1 cellular context compared by ENCODE assay signal in the genomic region with DNA sequence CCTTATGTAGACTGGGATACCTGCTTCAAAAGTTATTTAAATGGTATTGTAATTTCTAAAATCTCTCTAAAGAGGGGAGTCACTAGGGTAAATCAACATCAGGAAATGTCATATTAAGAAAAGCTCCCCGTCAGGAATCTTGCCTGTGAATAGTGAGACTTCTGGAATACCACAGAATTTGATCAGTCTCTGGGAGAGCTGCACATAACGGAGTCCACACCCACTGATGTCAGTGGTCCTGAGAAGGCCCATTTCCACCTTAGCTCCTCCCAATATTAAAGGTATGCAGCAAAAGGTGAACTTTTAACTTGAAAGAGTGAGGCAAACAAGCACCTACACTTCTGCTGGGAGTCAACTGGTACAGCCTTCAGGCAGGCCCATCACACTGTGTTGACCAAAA.
TF ChIP-seq lines count a peak whose summit lies in the region.

No MANE protein-coding gene starts in this region.

TF ChIP-seq in HCT116, 20 proteins besides CTCF, POLR2A, EP300 and RAD21 (continued from another document):
- TF ChIP-seq ZBTB33 (IDR thresholded peaks at IDR 0.05; ENCODE audit: extremely low read depth, insufficient replicate concordance, low read length) (no peak), TCF7L2 (IDR thresholded peaks at IDR 0.05; ENCODE audit: borderline replicate concordance, extremely low read depth, insufficient read depth, insufficient read length) (no peak), EZH2phosphoT487 (IDR thresholded peaks at IDR 0.05; ENCODE audit: borderline replicate concordance) (no peak), EZH2 (IDR thresholded peaks at IDR 0.05) (no peak)
